ENCODE assay signal across 8 cellular contexts in genomic region chr9:33817327-33818166, GRCh38. TPM values are rescaled to one million over a fixed set of nuclear protein-coding genes. Genes with fewer than 3 reads are reported as not detected.
DNase-seq lines count a peak whose midpoint lies in the region; ATAC-seq and TF ChIP-seq lines count a peak whose summit lies in the region.

No MANE protein-coding gene starts in this region.

- ATAC-seq in HG02588 (IDR thresholded peaks at IDR 0.05; ENCODE audit: unreplicated experiment): peak; percentile 34

- no peak for TF ChIP-seq POLR2A in lower leg skin (IDR thresholded peaks at IDR 0.05)

- intact Hi-C loops in lower leg skin (cut with DNase I; ENCODE audit: low total_unique reads): loop anchor here (5.0 kb wide), 1 partner anchor 35 kb away; no protein-coding TSS in a partner anchor

- TF ChIP-seq CTCF in lower leg skin (IDR thresholded peaks at IDR 0.05): no peak

- DNase-seq in NCI-H2227 (lab: John Stamatoyannopoulos, UW; ENCODE audit: unreplicated experiment) (peak; percentile 74), NCI-H2227 treated with DMSO at 0.1 percent for 48 hours (lab: John Stamatoyannopoulos, UW) (no peak), NCI-H1930 (lab: John Stamatoyannopoulos, UW) (peak; percentile 60 to 62), dermis microvascular lymphatic vessel endothelial cell (ENCODE audit: low read depth in 2 of 2) (peak; percentile 56 to 82), lower leg skin (ENCODE audit: low spot score in 2 of 2) (peak; percentile 48 to 92)
- peak; percentile 28 to 37 for DNase-seq in activated CD4-positive, alpha-beta T cell treated with anti-CD3 and anti-CD28 coated beads, Interleukin-2, amount 50 U/mL, for 24 hours (ENCODE audit: low read depth in 1 of 2, low spot score in 1 of 2)
- peak; percentile 33 to 36 for DNase-seq in stimulated activated CD4-positive, alpha-beta T cell treated with anti-CD3 and anti-CD28 coated beads, Interleukin-4, amount 100 ng/mL, for 48 hours (ENCODE audit: low read depth in 2 of 2)

- 0 to 2% methylated on average over 15 to 51 of the region's 81 CpGs for WGBS in lower leg skin, 2 donors

- H3K4me3 ChIP-seq in lower leg skin (ENCODE audit: low read depth, poor library complexity, severe bottlenecking): peak overlapping the region; percentile 88

RNA-seq across cellular contexts. Expression of gene UBE2R2, which starts 0.6 kb away (rescaled TPM):
- 15.7 and 23.1 TPM in 2 replicates for total RNA-seq in dermis microvascular lymphatic vessel endothelial cell
- total RNA-seq in lower leg skin: 10 to 100 TPM; 30.4 to 39.9 (median 36.5) TPM

RNA-seq across cellular contexts. Expression of gene PRSS3, which starts 22.2 kb away (rescaled TPM):
- total RNA-seq in dermis microvascular lymphatic vessel endothelial cell (12.8 and 15.3 TPM in 2 replicates), lower leg skin (10 to 100 TPM; 37.1 to 84.0 (median 52.1) TPM)
